In the genomic region with DNA sequence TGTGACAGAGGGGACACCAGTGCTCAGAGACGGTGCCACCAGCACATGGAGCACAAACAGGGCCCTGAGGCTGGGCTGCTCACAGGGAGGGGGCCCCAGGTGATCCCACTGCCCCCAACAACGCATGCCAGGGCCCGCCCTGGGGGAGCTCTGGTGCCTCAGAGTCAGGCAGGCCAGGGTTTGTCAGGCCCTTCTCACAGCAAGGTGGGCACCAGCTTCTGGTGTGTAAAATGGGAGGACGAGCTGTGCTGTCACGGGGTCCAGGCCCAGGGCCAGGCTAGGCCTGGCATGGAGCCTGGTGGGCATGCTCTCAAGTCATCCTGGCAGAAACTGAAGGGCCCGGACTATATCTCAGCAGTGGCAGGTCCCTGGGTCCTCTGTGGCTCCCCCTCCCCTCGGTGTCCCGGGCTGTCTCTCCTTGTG, we compare ENCODE assay signal across 22 cellular contexts. TPM values are rescaled to one million over a fixed set of nuclear protein-coding genes. Genes with fewer than 3 reads are reported as not detected.
DNase-seq lines count a peak whose midpoint lies in the region; ATAC-seq and TF ChIP-seq lines count a peak whose summit lies in the region.
"Had no signal": no experiment of that assay in that cellular context is flagged by ENCODE, and none has a peak within 500 bp of the region (broad histone marks: within the 10 kb centered on the region; RNA-seq: fewer than 3 reads in every experiment).

No MANE protein-coding gene starts in this region.

- intact Hi-C loops in Right ventricle myocardium superior (cut with DNase I) (no loop called here), right cardiac atrium (cut with DNase I) (no loop called here)

- WGBS in right cardiac atrium: 67% methylated on average over 8 of the region's 8 CpGs

- H3K27ac ChIP-seq in right atrium auricular region (peak overlapping the region in 1 of 2 donors; percentile 45), right cardiac atrium (ENCODE audit: low read length) (no peak overlapping the region)
- H3K27ac ChIP-seq: body of pancreas, tibial artery had no signal

- peaks cover 77% of the 10 kb centered on the region for H3K36me3 ChIP-seq in right atrium auricular region
- no peaks in the 10 kb centered on the region for H3K36me3 ChIP-seq in MG63

- peak; percentile 86 for ATAC-seq in Right ventricle myocardium superior (ENCODE audit: poor library complexity)
- no peak for ATAC-seq in activated T-helper 17 cell treated with anti-CD3 and anti-CD28 coated beads, Interleukin-2, amount 50 U/mL, for 72 hours (replicated peaks)
- peak; percentile 26 to 58 for ATAC-seq in right cardiac atrium
- no peak for ATAC-seq in stimulated activated effector memory CD8-positive, alpha-beta T cell treated with anti-CD3 and anti-CD28 coated beads, Interleukin-12 subunit alpha, Interleukin-12 subunit beta, amount 100 ng/mL, for 72 hours
- ATAC-seq in GM19035 (IDR thresholded peaks at IDR 0.05; ENCODE audit: unreplicated experiment): no peak
- ATAC-seq: body of pancreas, esophagus mucosa had no signal

- H3K9me3 Mint-ChIP-seq in activated T-helper 17 cell treated with anti-CD3 and anti-CD28 coated beads, Interleukin-2, amount 50 U/mL, for 72 hours: no peaks in the 10 kb centered on the region
- no peaks in the 10 kb centered on the region for H3K9me3 Mint-ChIP-seq in stimulated activated effector memory CD8-positive, alpha-beta T cell treated with anti-CD3 and anti-CD28 coated beads, Interleukin-12 subunit alpha, Interleukin-12 subunit beta, amount 100 ng/mL, for 72 hours

- peaks cover 10% of the 10 kb centered on the region for H3K4me1 Mint-ChIP-seq in activated T-helper 17 cell treated with anti-CD3 and anti-CD28 coated beads, Interleukin-2, amount 50 U/mL, for 72 hours
- H3K4me1 Mint-ChIP-seq in stimulated activated effector memory CD8-positive, alpha-beta T cell treated with anti-CD3 and anti-CD28 coated beads, Interleukin-12 subunit alpha, Interleukin-12 subunit beta, amount 100 ng/mL, for 72 hours: peaks cover 46% of the 10 kb centered on the region

- no peak overlapping the region for H3K4me3 ChIP-seq in right atrium auricular region
- H3K4me3 ChIP-seq in right cardiac atrium (ENCODE audit: low read length): no peak overlapping the region
- H3K4me3 ChIP-seq in MG63: no peak overlapping the region
- H3K4me3 ChIP-seq: body of pancreas, tibial artery had no signal

- no peaks in the 10 kb centered on the region for H3K27me3 Mint-ChIP-seq in activated T-helper 17 cell treated with anti-CD3 and anti-CD28 coated beads, Interleukin-2, amount 50 U/mL, for 72 hours

- H3K9me3 ChIP-seq in right atrium auricular region (no peaks in the 10 kb centered on the region), right cardiac atrium (ENCODE audit: control insufficient read depth, low read length) (no peaks in the 10 kb centered on the region), MG63 (no peaks in the 10 kb centered on the region)
- H3K9me3 ChIP-seq: body of pancreas, neutrophil, tibial artery had no signal

- DNase-seq in Right ventricle myocardium superior: peak; percentile 70
- DNase-seq in right atrium auricular region (ENCODE audit: low spot score): no peak
- peak in 2 of 3 donors; percentile 68 to 79 for DNase-seq in right cardiac atrium
- DNase-seq in stimulated activated effector memory CD8-positive, alpha-beta T cell treated with anti-CD3 and anti-CD28 coated beads, Interleukin-12 subunit alpha, Interleukin-12 subunit beta, amount 100 ng/mL, for 72 hours (ENCODE audit: low spot score in 2 of 2): no peak
- DNase-seq in MG63: no peak
- no peak for DNase-seq in stimulated activated CD4-positive, alpha-beta T cell treated with anti-CD3 and anti-CD28 coated beads, Interleukin-4, amount 100 ng/mL, for 4 hours
- DNase-seq: activated CD4-positive, alpha-beta T cell treated with anti-CD3 and anti-CD28 coated beads, Interleukin-2, amount 50 U/mL, for 4 hours; activated effector memory CD4-positive, alpha-beta T cell treated with anti-CD3 and anti-CD28 coated beads, Interleukin-2, amount 50 U/mL, for 16 hours; HCEC 1CT; mesendoderm; NCI-H1930; SIG-M5; stimulated activated CD4-positive, alpha-beta T cell treated with anti-CD3 and anti-CD28 coated beads, Interleukin-4, amount 100 ng/mL, for 1 hour; T-helper 9 cell; tibial artery had no signal

- peak overlapping the region; percentile 40 for H3K4me3 Mint-ChIP-seq in activated T-helper 17 cell treated with anti-CD3 and anti-CD28 coated beads, Interleukin-2, amount 50 U/mL, for 72 hours
- H3K4me3 Mint-ChIP-seq in stimulated activated effector memory CD8-positive, alpha-beta T cell treated with anti-CD3 and anti-CD28 coated beads, Interleukin-12 subunit alpha, Interleukin-12 subunit beta, amount 100 ng/mL, for 72 hours: peak overlapping the region; percentile 19

- no peak for TF ChIP-seq CTCF in right atrium auricular region (IDR thresholded peaks at IDR 0.05)

- H3K4me1 ChIP-seq in right atrium auricular region (peaks cover 0 to 16% of the 10 kb centered on the region in 2 donors), right cardiac atrium (ENCODE audit: control insufficient read depth, insufficient read depth, low read length) (peaks cover 2% of the 10 kb centered on the region)
- H3K4me1 ChIP-seq: body of pancreas had no signal

- H3K36me3 Mint-ChIP-seq in activated T-helper 17 cell treated with anti-CD3 and anti-CD28 coated beads, Interleukin-2, amount 50 U/mL, for 72 hours (ENCODE audit: low read depth): peaks cover 95% of the 10 kb centered on the region
- H3K36me3 Mint-ChIP-seq in stimulated activated effector memory CD8-positive, alpha-beta T cell treated with anti-CD3 and anti-CD28 coated beads, Interleukin-12 subunit alpha, Interleukin-12 subunit beta, amount 100 ng/mL, for 72 hours: peaks cover 100% of the 10 kb centered on the region

- H3K27ac Mint-ChIP-seq in activated T-helper 17 cell treated with anti-CD3 and anti-CD28 coated beads, Interleukin-2, amount 50 U/mL, for 72 hours: peak overlapping the region; percentile 81
- H3K27ac Mint-ChIP-seq in stimulated activated effector memory CD8-positive, alpha-beta T cell treated with anti-CD3 and anti-CD28 coated beads, Interleukin-12 subunit alpha, Interleukin-12 subunit beta, amount 100 ng/mL, for 72 hours: peak overlapping the region; percentile 50

- H3K27me3 ChIP-seq in right atrium auricular region (no peaks in the 10 kb centered on the region), right cardiac atrium (ENCODE audit: control insufficient read depth, insufficient read depth) (no peaks in the 10 kb centered on the region), MG63 (no peaks in the 10 kb centered on the region)
- H3K27me3 ChIP-seq: body of pancreas, neutrophil, tibial artery had no signal

RNA-seq across cellular contexts. Expression of gene PRRT1B, which starts 34.5 kb away (rescaled TPM):
- total RNA-seq in Right ventricle myocardium superior (not detected), right atrium auricular region (not detected), right cardiac atrium (not detected)
- total RNA-seq in activated T-helper 17 cell treated with anti-CD3 and anti-CD28 coated beads, Interleukin-2, amount 50 U/mL, for 72 hours: not detected
- polyA plus RNA-seq in right cardiac atrium: not detected
- total RNA-seq in MG63 (2014; rRNA removed; shearing (Covaris generic); ENCODE audit: low replicate concordance): not detected in 2 replicates
- total RNA-seq: esophagus mucosa, glomerular endothelial cell, NCI-H460 had no signal

RNA-seq across cellular contexts. Expression of gene UCK1, which starts 48.7 kb away (rescaled TPM):
- total RNA-seq in Right ventricle myocardium superior (21.7 TPM), right atrium auricular region (10 to 100 TPM; 21.2 to 37.8 TPM), right cardiac atrium (10 to 100 TPM; 26.1 to 32.0 (median 27.9) TPM)
- total RNA-seq in activated T-helper 17 cell treated with anti-CD3 and anti-CD28 coated beads, Interleukin-2, amount 50 U/mL, for 72 hours: 10 to 100 TPM; 22.1 to 23.7 TPM
- polyA plus RNA-seq in right cardiac atrium: 31.5 TPM
- 19.3 and 30.6 TPM in 2 replicates for total RNA-seq in MG63 (2014; rRNA removed; shearing (Covaris generic); ENCODE audit: low replicate concordance)

Comparison
In these comparisons a context has a peak if more than half of its experiments do, and no peak if none do; other contexts are left out.
1. DNase-seq: peak in Right ventricle myocardium superior (single experiment) and right cardiac atrium (2 of 3); none in right atrium auricular region (single experiment), stimulated activated effector memory CD8-positive, alpha-beta T cell treated with anti-CD3 and anti-CD28 coated beads, Interleukin-12 subunit alpha, Interleukin-12 subunit beta, amount 100 ng/mL, for 72 hours (0 of 2), MG63 (single experiment) and stimulated activated CD4-positive, alpha-beta T cell treated with anti-CD3 and anti-CD28 coated beads, Interleukin-4, amount 100 ng/mL, for 4 hours (0 of 2).
2. ATAC-seq: peak in Right ventricle myocardium superior (single experiment) and right cardiac atrium (2 of 2); none in activated T-helper 17 cell treated with anti-CD3 and anti-CD28 coated beads, Interleukin-2, amount 50 U/mL, for 72 hours (single experiment), stimulated activated effector memory CD8-positive, alpha-beta T cell treated with anti-CD3 and anti-CD28 coated beads, Interleukin-12 subunit alpha, Interleukin-12 subunit beta, amount 100 ng/mL, for 72 hours (single experiment) and GM19035 (single experiment).